ENCODE assay signal across 1 cellular context in the genomic region with DNA sequence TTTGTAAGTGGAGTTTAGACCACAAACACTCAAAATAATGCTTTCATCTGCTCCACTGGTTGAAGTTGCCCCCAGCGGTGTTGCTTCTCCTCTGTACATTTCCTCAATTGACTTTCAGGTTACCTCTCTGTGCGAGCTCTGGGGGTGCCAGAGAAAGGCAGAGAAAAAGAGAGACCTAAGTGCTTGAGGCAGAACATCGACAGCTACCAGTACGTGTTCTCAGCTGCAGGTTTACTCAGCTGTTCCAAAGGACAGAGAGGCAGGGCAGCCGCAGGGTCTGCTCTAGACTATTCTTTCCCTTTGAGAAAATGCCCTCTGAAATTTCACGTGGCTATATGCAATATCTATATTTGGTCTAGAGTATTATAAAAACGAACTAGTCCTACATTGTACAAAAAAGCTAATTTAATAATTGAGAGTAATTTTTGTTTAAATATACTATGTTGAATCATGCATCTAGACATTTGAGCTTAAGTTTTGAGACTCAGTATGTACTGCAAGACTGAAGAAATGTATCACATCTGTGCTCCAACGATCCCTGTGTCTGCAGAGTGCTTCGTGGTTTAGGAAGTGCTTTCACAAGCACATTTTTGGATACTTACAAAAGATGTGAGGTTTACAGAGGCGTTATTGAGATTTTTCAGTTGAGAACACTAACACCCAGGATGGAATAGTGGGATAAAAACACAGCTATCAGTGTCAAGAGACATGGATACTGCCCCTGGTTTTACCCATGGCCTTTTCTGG.
TF ChIP-seq lines count a peak whose summit lies in the region.

No MANE protein-coding gene starts in this region.

TF ChIP-seq in HepG2, 621 proteins besides CTCF, POLR2A, EP300 and RAD21:
- TF ChIP-seq ZNF10 (CRISPR knock-in tag; IDR thresholded peaks at IDR 0.05; ENCODE audit: borderline replicate concordance, low read depth) (no peak), ZNF317 (CRISPR knock-in tag; IDR thresholded peaks at IDR 0.05) (no peak), SOX6 (IDR thresholded peaks at IDR 0.05) (no peak), SOX6 (CRISPR knock-in tag; IDR thresholded peaks at IDR 0.05) (no peak), ZFP36L2 (CRISPR knock-in tag; IDR thresholded peaks at IDR 0.05) (no peak), ZNF224 (CRISPR knock-in tag; IDR thresholded peaks at IDR 0.05) (no peak), TEAD3 (CRISPR knock-in tag; optimal IDR thresholded peaks at IDR 0.05; ENCODE audit: borderline replicate concordance) (peak; percentile 16), SIX4 (CRISPR knock-in tag; IDR thresholded peaks at IDR 0.05) (no peak), ZFP36 (IDR thresholded peaks at IDR 0.05; ENCODE audit: borderline replicate concordance, low read depth, low read length, partially characterized antibody) (no peak), SOX5 (CRISPR knock-in tag; IDR thresholded peaks at IDR 0.05; ENCODE audit: borderline replicate concordance) (no peak), ZNF562 (CRISPR knock-in tag; IDR thresholded peaks at IDR 0.05; ENCODE audit: borderline replicate concordance) (no peak), ZNF724P (CRISPR knock-in tag; IDR thresholded peaks at IDR 0.05; ENCODE audit: borderline replicate concordance) (no peak), MXI1 (IDR thresholded peaks at IDR 0.05; ENCODE audit: borderline replicate concordance, low read depth, low read length) (no peak)
- TF ChIP-seq, protein P1, sequence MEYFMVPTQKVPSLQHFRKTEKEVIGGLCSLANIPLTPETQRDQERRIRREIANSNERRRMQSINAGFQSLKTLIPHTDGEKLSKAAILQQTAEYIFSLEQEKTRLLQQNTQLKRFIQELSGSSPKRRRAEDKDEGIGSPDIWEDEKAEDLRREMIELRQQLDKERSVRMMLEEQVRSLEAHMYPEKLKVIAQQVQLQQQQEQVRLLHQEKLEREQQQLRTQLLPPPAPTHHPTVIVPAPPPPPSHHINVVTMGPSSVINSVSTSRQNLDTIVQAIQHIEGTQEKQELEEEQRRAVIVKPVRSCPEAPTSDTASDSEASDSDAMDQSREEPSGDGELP (IDR thresholded peaks at IDR 0.05; ENCODE audit: borderline replicate concordance, low read depth) = peak; percentile 48; the same call in 1 of the 2 replicates
- TF ChIP-seq, protein P2, sequence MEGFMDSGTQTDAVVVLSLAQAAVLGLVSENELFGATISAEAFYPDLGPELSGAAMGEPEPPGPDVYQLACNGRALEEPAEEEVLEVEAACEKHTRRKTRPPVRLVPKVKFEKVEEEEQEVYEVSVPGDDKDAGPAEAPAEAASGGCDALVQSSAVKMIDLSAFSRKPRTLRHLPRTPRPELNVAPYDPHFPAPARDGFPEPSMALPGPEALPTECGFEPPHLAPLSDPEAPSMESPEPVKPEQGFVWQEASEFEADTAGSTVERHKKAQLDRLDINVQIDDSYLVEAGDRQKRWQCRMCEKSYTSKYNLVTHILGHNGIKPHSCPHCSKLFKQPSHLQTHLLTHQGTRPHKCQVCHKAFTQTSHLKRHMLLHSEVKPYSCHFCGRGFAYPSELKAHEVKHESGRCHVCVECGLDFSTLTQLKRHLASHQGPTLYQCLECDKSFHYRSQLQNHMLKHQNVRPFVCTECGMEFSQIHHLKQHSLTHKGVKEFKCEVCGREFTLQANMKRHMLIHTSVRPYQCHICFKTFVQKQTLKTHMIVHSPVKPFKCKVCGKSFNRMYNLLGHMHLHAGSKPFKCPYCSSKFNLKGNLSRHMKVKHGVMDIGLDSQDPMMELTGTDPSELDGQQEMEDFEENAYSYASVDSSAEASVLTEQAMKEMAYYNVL (CRISPR knock-in tag; IDR thresholded peaks at IDR 0.05; ENCODE audit: borderline replicate concordance) = no peak
- TF ChIP-seq, protein P3, sequence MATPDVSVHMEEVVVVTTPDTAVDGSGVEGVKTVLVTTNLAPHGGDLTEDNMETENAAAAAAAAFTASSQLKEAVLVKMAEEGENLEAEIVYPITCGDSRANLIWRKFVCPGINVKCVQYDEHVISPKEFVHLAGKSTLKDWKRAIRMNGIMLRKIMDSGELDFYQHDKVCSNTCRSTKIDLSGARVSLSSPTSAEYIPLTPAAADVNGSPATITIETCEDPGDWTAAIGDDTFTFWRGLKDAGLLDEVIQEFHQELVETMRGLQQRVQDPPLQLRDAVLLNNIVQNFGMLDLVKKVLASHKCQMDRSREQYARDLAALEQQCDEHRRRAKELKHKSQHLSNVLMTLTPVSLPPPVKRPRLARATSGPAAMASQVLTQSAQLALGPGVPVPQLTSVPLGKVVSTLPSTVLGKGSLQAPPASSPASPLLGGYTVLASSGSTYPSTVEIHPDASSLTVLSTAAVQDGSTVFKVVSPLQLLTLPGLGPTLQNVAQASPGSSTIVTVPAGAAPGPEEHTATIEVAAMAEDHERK (CRISPR knock-in tag; IDR thresholded peaks at IDR 0.05; ENCODE audit: low read depth) = no peak
